In genomic region chr1:9376886-9377333, GRCh38 we compare ENCODE assay signal across 12 cellular contexts.
A peak's percentile ranks its signal among the peaks of the same experiment; 100 is the strongest.
DNase-seq lines count a peak whose midpoint lies in the region; ATAC-seq and TF ChIP-seq lines count a peak whose summit lies in the region.
"Had no signal": no experiment of that assay in that cellular context is flagged by ENCODE, and none has a peak within 500 bp of the region (broad histone marks: within the 10 kb centered on the region; RNA-seq: fewer than 3 reads in every experiment).

No MANE protein-coding gene starts in this region.

- DNase-seq in WERI-Rb-1, result peak; percentile 40
- peak; percentile 75 for DNase-seq in myocyte (ENCODE audit: low read depth)
- peak; percentile 69 to 83 for DNase-seq in tibial nerve (ENCODE audit: low spot score in 2 of 2)
- DNase-seq in G401 (ENCODE audit: low spot score), result no peak
- no peak for DNase-seq in NOMO-1 (lab: John Stamatoyannopoulos, UW; ENCODE audit: unreplicated experiment in 2 of 2)
- DNase-seq: activated gamma-delta T cell, DMS 273 treated with DMSO at 0.1 percent for 48 hours, NCI-H2227 treated with DMSO at 0.1 percent for 48 hours, SHP77 treated with DMSO at 0.1 percent for 48 hours had no signal

- H3K4me3 ChIP-seq in WERI-Rb-1 (ENCODE audit: low read depth, low read length) (no peak overlapping the region), gastroesophageal sphincter (peak overlapping the region in 1 of 2 donors; percentile 8), tibial nerve (no peak overlapping the region)

- TF ChIP-seq POLR2A in gastroesophageal sphincter (IDR thresholded peaks at IDR 0.05), result peak in 1 of 2 donors; percentile 26
- TF ChIP-seq POLR2A in tibial nerve (IDR thresholded peaks at IDR 0.05), result no peak
- no peak for TF ChIP-seq POLR2A in GM18505 (IDR thresholded peaks at IDR 0.05; ENCODE audit: borderline replicate concordance, extremely low read depth, insufficient read depth, insufficient read length)

- ATAC-seq in gastroesophageal sphincter, result peak; percentile 90
- no peak for ATAC-seq in HG03520 (IDR thresholded peaks at IDR 0.05; ENCODE audit: unreplicated experiment)
- ATAC-seq in GM18505 (IDR thresholded peaks at IDR 0.05; ENCODE audit: unreplicated experiment), result no peak

- H3K27me3 ChIP-seq in WERI-Rb-1 (ENCODE audit: insufficient read depth, low read depth, severe bottlenecking), result no peaks in the 10 kb centered on the region
- H3K27me3 ChIP-seq in gastroesophageal sphincter, result no peaks in the 10 kb centered on the region
- no peaks in the 10 kb centered on the region for H3K27me3 ChIP-seq in tibial nerve

- peak; percentile 81 for TF ChIP-seq EP300 in gastroesophageal sphincter (IDR thresholded peaks at IDR 0.05)
- TF ChIP-seq EP300 in tibial nerve (IDR thresholded peaks at IDR 0.05), result peak; percentile 46 to 88

- H3K9me3 ChIP-seq in WERI-Rb-1 (ENCODE audit: severe bottlenecking) (no peaks in the 10 kb centered on the region), gastroesophageal sphincter (no peaks in the 10 kb centered on the region), tibial nerve (no peaks in the 10 kb centered on the region)

- in situ Hi-C loops in G401 (cut with HindIII; ENCODE audit: low sequenced_read_pairs), result no loop called here

- 19 to 43% methylated on average over 3 to 6 of the region's 17 CpGs for WGBS in gastroesophageal sphincter (ENCODE audit: low coverage in 1 of 2), 2 donors
- WGBS in tibial nerve, 2 donors, result 50 to 62% methylated on average over 17 of the region's 17 CpGs

- no peak overlapping the region; the same call in 1 of the 2 replicates for H3K27ac ChIP-seq in WERI-Rb-1
- peak overlapping the region; percentile 90 to 97 (median 95) for H3K27ac ChIP-seq in gastroesophageal sphincter
- H3K27ac ChIP-seq in tibial nerve, result peak overlapping the region; percentile 70 to 89 (median 75)

- TF ChIP-seq CTCF in WERI-Rb-1 (IDR thresholded peaks at IDR 0.05; ENCODE audit: low read depth, low read length) (no peak), gastroesophageal sphincter (IDR thresholded peaks at IDR 0.05) (peak in 2 of 4 experiments; percentile 45 to 51), tibial nerve (IDR thresholded peaks at IDR 0.05) (peak in 2 of 5 experiments; percentile 22 to 29)

- peaks cover 10 to 76% (median 53%) of the 10 kb centered on the region in 3 donors for H3K4me1 ChIP-seq in gastroesophageal sphincter
- peaks cover 0 to 46% (median 18%) of the 10 kb centered on the region in 4 donors for H3K4me1 ChIP-seq in tibial nerve

- no peaks in the 10 kb centered on the region for H3K36me3 ChIP-seq in WERI-Rb-1
- no peaks in the 10 kb centered on the region for H3K36me3 ChIP-seq in gastroesophageal sphincter
- no peaks in the 10 kb centered on the region for H3K36me3 ChIP-seq in tibial nerve

Comparison
In these comparisons a context has a peak if more than half of its experiments do, and no peak if none do; other contexts are left out.
1. DNase-seq: peak in WERI-Rb-1 (single experiment), myocyte (single experiment) and tibial nerve (2 of 2); none in G401 (single experiment) and NOMO-1 (0 of 2).